In the genomic region with DNA sequence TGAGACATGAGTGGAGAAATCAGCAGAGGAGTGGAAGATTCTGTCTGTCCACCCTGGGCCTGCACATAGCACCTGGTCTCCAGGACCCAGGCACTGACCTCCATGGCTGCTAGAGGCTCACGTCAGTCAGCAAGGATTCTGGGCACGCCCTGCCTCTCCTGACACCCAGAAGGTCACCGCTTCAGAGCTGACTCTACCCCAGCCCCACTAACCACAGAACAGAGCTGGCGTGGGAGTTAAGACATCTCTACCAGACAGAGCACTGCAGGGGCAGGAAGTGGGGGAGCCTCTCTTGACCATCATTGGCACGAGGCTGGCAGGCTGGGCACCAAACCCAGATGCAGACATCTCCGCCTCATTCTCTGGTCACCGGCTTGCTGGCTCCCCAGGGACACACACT, we compare ENCODE assay signal across 10 cellular contexts. TPM values are rescaled to one million over a fixed set of nuclear protein-coding genes. Genes with fewer than 3 reads are reported as not detected.
A peak's percentile ranks its signal among the peaks of the same experiment; 100 is the strongest.
DNase-seq lines count a peak whose midpoint lies in the region; ATAC-seq, FAIRE-seq and TF ChIP-seq lines count a peak whose summit lies in the region.
"Had no signal": no experiment of that assay in that cellular context is flagged by ENCODE, and none has a peak within 500 bp of the region (broad histone marks: within the 10 kb centered on the region; RNA-seq: fewer than 3 reads in every experiment).

No MANE protein-coding gene starts in this region.

- H3K27me3 Mint-ChIP-seq in activated naive CD8-positive, alpha-beta T cell treated with anti-CD3 and anti-CD28 coated beads, Interleukin-2, amount 50 U/mL, for 24 hours, result no peaks in the 10 kb centered on the region

- WGBS in pancreas, 2 donors, result 86 to 87% methylated on average over 7 of the region's 7 CpGs

- peak; percentile 60 for DNase-seq in NK-92 treated with Interleukin-12 subunit alpha and Interleukin-12 subunit beta, amount 100 ng/mL, for 24 hours (lab: John Stamatoyannopoulos, UW)
- no peak for DNase-seq in NK-92 (lab: John Stamatoyannopoulos, UW; ENCODE audit: unreplicated experiment)
- DNase-seq in activated naive CD8-positive, alpha-beta T cell treated with anti-CD3 and anti-CD28 coated beads, Interleukin-2, amount 50 U/mL, for 24 hours, result peak; percentile 70
- DNase-seq in stimulated activated CD8-positive, alpha-beta memory T cell treated with anti-CD3 and anti-CD28 coated beads, Interleukin-4, amount 100 ng/mL, for 24 hours (ENCODE audit: low read depth), result peak; percentile 42
- no peak for DNase-seq in pancreas
- no peak for DNase-seq in SHP77 treated with DMSO at 0.1 percent for 48 hours (lab: John Stamatoyannopoulos, UW)
- no peak for DNase-seq in DMS53 (lab: John Stamatoyannopoulos, UW)
- DNase-seq: NCI-H1694 had no signal

- H3K4me3 Mint-ChIP-seq in activated naive CD8-positive, alpha-beta T cell treated with anti-CD3 and anti-CD28 coated beads, Interleukin-2, amount 50 U/mL, for 24 hours, result peak overlapping the region; percentile 94

- no peak overlapping the region for H3K27ac ChIP-seq in pancreas

- H3K36me3 Mint-ChIP-seq in activated naive CD8-positive, alpha-beta T cell treated with anti-CD3 and anti-CD28 coated beads, Interleukin-2, amount 50 U/mL, for 24 hours (ENCODE audit: low read depth), result peaks cover 24% of the 10 kb centered on the region

- H3K4me1 ChIP-seq in pancreas, result no peaks in the 10 kb centered on the region

- intact Hi-C loops in pancreas (cut with DNase I), result no loop called here

- no peaks in the 10 kb centered on the region for H3K27me3 ChIP-seq in pancreas

- ATAC-seq in HG03432 (IDR thresholded peaks at IDR 0.05; ENCODE audit: unreplicated experiment) (peak; percentile 22), pancreas (no peak)
- peak; percentile 82 for ATAC-seq in activated naive CD8-positive, alpha-beta T cell treated with anti-CD3 and anti-CD28 coated beads, Interleukin-2, amount 50 U/mL, for 24 hours

- H3K4me1 Mint-ChIP-seq in activated naive CD8-positive, alpha-beta T cell treated with anti-CD3 and anti-CD28 coated beads, Interleukin-2, amount 50 U/mL, for 24 hours, result peaks cover 39% of the 10 kb centered on the region

- no peaks in the 10 kb centered on the region for H3K9me3 Mint-ChIP-seq in activated naive CD8-positive, alpha-beta T cell treated with anti-CD3 and anti-CD28 coated beads, Interleukin-2, amount 50 U/mL, for 24 hours

- H3K36me3 ChIP-seq in pancreas, result no peaks in the 10 kb centered on the region

- no peak overlapping the region for H3K27ac Mint-ChIP-seq in activated naive CD8-positive, alpha-beta T cell treated with anti-CD3 and anti-CD28 coated beads, Interleukin-2, amount 50 U/mL, for 24 hours

- TF ChIP-seq CTCF in pancreas (IDR thresholded peaks at IDR 0.05), result no peak

- no peaks in the 10 kb centered on the region for H3K9me3 ChIP-seq in pancreas

- no peak for FAIRE-seq in pancreas (lab: Jason Lieb, UNC)
- FAIRE-seq: A204.1 had no signal

- no peak overlapping the region for H3K4me3 ChIP-seq in pancreas

RNA-seq across cellular contexts. Expression of a gene that starts 3.0 kb away (rescaled TPM):
- total RNA-seq in pancreas, result 10 to 100 TPM in 3 of 6 donors, 1 to 10 TPM in 3; 4.7 to 19.0 (median 10.2) TPM
- polyA plus RNA-seq in pancreas, result 10 to 100 TPM in 1 of 2 donors, 1 to 10 TPM in 1; 9.1 to 29.4 TPM

RNA-seq across cellular contexts. Expression of a gene that starts 54.7 kb away (rescaled TPM):
- total RNA-seq in pancreas, result 1 to 10 TPM; 1.9 to 4.7 (median 3.2) TPM
- 1 to 10 TPM; 1.8 to 3.6 TPM for polyA plus RNA-seq in pancreas

Comparison
In these comparisons a context has a peak if more than half of its experiments do, and no peak if none do; other contexts are left out.
1. DNase-seq: peak in NK-92 treated with Interleukin-12 subunit alpha and Interleukin-12 subunit beta, amount 100 ng/mL, for 24 hours (single experiment), activated naive CD8-positive, alpha-beta T cell treated with anti-CD3 and anti-CD28 coated beads, Interleukin-2, amount 50 U/mL, for 24 hours (single experiment) and stimulated activated CD8-positive, alpha-beta memory T cell treated with anti-CD3 and anti-CD28 coated beads, Interleukin-4, amount 100 ng/mL, for 24 hours (single experiment); none in NK-92 (single experiment), pancreas (0 of 6), SHP77 treated with DMSO at 0.1 percent for 48 hours (single experiment) and DMS53 (single experiment).
2. ATAC-seq: peak in HG03432 (single experiment) and activated naive CD8-positive, alpha-beta T cell treated with anti-CD3 and anti-CD28 coated beads, Interleukin-2, amount 50 U/mL, for 24 hours (single experiment); none in pancreas (0 of 4).